Comparison of ENCODE assay signal across 15 cellular contexts in the genomic region with DNA sequence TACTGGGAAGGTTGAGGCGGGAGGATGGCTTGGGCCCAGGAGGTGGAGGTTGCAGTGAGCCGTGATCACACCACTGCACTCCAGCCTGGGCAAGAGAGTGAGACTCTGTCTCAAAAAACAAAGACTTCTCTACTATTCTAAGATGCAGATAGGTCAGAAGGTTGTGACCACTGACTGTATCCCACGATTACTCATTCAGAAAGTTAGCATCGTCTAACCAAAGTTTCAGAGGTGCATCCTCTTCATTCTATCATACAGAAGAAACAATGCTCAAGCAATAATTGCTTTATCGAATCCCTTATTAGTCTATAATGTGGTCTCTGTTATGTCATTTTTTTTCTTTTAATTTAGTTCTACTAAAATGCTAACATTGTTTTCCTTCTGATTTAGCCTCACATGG.
DNase-seq lines count a peak whose midpoint lies in the region; ATAC-seq and TF ChIP-seq lines count a peak whose summit lies in the region.
"Had no signal": no experiment of that assay in that cellular context is flagged by ENCODE, and none has a peak within 500 bp of the region (broad histone marks: within the 10 kb centered on the region; RNA-seq: fewer than 3 reads in every experiment).

No MANE protein-coding gene starts in this region.

- ATAC-seq in GM18907 (IDR thresholded peaks at IDR 0.05; ENCODE audit: unreplicated experiment) (peak; percentile 93), GM21515 (IDR thresholded peaks at IDR 0.05; ENCODE audit: unreplicated experiment) (peak; percentile 79), HG03060 (IDR thresholded peaks at IDR 0.05; ENCODE audit: low read depth, unreplicated experiment) (peak; percentile 91)
- ATAC-seq: K562 had no signal

- no peak overlapping the region for H2AFZ ChIP-seq in PC-9

- no peaks in the 10 kb centered on the region for H3K27me3 ChIP-seq in PC-9 (ENCODE audit: insufficient read depth, low read depth)
- H3K27me3 ChIP-seq: stomach had no signal

- no peak overlapping the region for H3K4me2 ChIP-seq in PC-9

- no peaks in the 10 kb centered on the region for H3K9me2 ChIP-seq in PC-9 (ENCODE audit: insufficient read depth)

- POLR2A ChIA-PET in PC-9 (lab: Charles Lee; ENCODE audit: unreplicated experiment) = no interaction called here

- no peaks in the 10 kb centered on the region for H3K4me1 ChIP-seq in PC-9 (replicated peaks; ENCODE audit: insufficient read depth)
- H3K4me1 ChIP-seq: stomach had no signal

- no peaks in the 10 kb centered on the region for H4K20me1 ChIP-seq in PC-9 (ENCODE audit: insufficient read depth)

- TF ChIP-seq CTCF in PC-9 (conservative IDR thresholded peaks at IDR 0.05) = no peak

- intact Hi-C loops in posterior cingulate gyrus (cut with DNase I) (no loop called here), PC-9 (cut with micrococcal nuclease; ENCODE audit: unreplicated experiment) (no loop called here)

- no TSS peak for BruUV-seq in PC-9 (replicated peaks; lab: Mats Ljungman, UMichigan)

- H3K9me3 ChIP-seq in PC-9 (ENCODE audit: insufficient read depth, low read depth) = no peaks in the 10 kb centered on the region
- H3K9me3 ChIP-seq: stomach had no signal

- H3K36me3 ChIP-seq in PC-9 (ENCODE audit: low read depth) = no peaks in the 10 kb centered on the region
- H3K36me3 ChIP-seq: stomach had no signal

- H3K27ac ChIP-seq in PC-9 = no peak overlapping the region
- H3K27ac ChIP-seq: stomach had no signal

- CTCF ChIA-PET in PC-9 (lab: Charles Lee) = interaction anchor here (0.7 kb wide), 1 partner anchor 63 kb away, joined by 3 read pairs; no protein-coding TSS in a partner anchor

- H3K79me2 ChIP-seq in PC-9 (ENCODE audit: low read depth) = no peaks in the 10 kb centered on the region

- no peak overlapping the region for H3K4me3 ChIP-seq in PC-9
- H3K4me3 ChIP-seq: K562, stomach had no signal

- H3F3A ChIP-seq in PC-9 (ENCODE audit: insufficient read depth, low read depth) = no peaks in the 10 kb centered on the region

- DNase-seq in glomerular visceral epithelial cell (ENCODE audit: extremely low spot score) = peak; percentile 20
- DNase-seq in posterior cingulate gyrus = no peak
- no peak for DNase-seq in PC-9
- DNase-seq in SIG-M5 treated with dmso at 0.1 percent for 504 hours (lab: John Stamatoyannopoulos, UW; ENCODE audit: unreplicated experiment) = no peak
- DNase-seq: activated CD4-positive, alpha-beta T cell treated with anti-CD3 and anti-CD28 coated beads for 48 hours; activated naive CD4-positive, alpha-beta T cell; CD8-positive, alpha-beta memory T cell; NCI-H1436 treated with DMSO at 0.1 percent for 48 hours; NCI-H82; stimulated activated CD4-positive, alpha-beta T cell treated with anti-CD3 and anti-CD28 coated beads, Interleukin-1b, Interleukin-23, amount 100 ng/mL, for 48 hours; stomach had no signal
